In genomic region chr12:101573743-101574142, GRCh38 we compare ENCODE assay signal across 11 cellular contexts. TPM values are rescaled to one million over a fixed set of nuclear protein-coding genes. Genes with fewer than 3 reads are reported as not detected.
"Had no signal": no experiment of that assay in that cellular context is flagged by ENCODE, and none has a peak within 500 bp of the region (broad histone marks: within the 10 kb centered on the region; RNA-seq: fewer than 3 reads in every experiment).

No MANE protein-coding gene starts in this region.

- H3K4me3 ChIP-seq: GM23248 had no signal

- H2AFZ ChIP-seq: GM23248 had no signal

- H3K9ac ChIP-seq: GM23248, KMS-11 had no signal

- DNase-seq: GM23248, GOT3, H9, HCEC 1CT, HFFc6, KBM-7 had no signal

- H3K27ac ChIP-seq: GM23248, HL-60, KMS-11 had no signal

- H3K4me2 ChIP-seq: KMS-11 had no signal

RNA-seq across cellular contexts. Expression of gene MYBPC1, which starts 21.0 kb away (rescaled TPM):
- total RNA-seq: GM23248, H4, H9, HFFc6, HT1080 had no signal
- polyA plus RNA-seq: GM23248, IgD-negative memory B cell had no signal
